Comparison of ENCODE assay signal across 8 cellular contexts in genomic region chr10:79929409-79929904, GRCh38. TPM values are rescaled to one million over a fixed set of nuclear protein-coding genes. Genes with fewer than 3 reads are reported as not detected.
DNase-seq lines count a peak whose midpoint lies in the region; ATAC-seq lines count a peak whose summit lies in the region.

No MANE protein-coding gene starts in this region.

- H3K4me1 ChIP-seq in NT2/D1 (ENCODE audit: insufficient read depth, insufficient read length) = peaks cover 2% of the 10 kb centered on the region

- H3K27me3 Mint-ChIP-seq in naive thymus-derived CD8-positive, alpha-beta T cell = peaks cover 17 to 44% (median 33%) of the 10 kb centered on the region in 5 donors
- peaks cover 28% of the 10 kb centered on the region for H3K27me3 Mint-ChIP-seq in stimulated activated memory B cell treated with anti-CD40 and anti-IgM and Interleukin-4, amounts not matched to agents 10 μg/mL and 1 μg/mL and 100 μg/mL, for 72 hours

- H3K9ac ChIP-seq in NT2/D1 (ENCODE audit: insufficient read length, low read depth) = no peak overlapping the region

- ATAC-seq in GM18909 (IDR thresholded peaks at IDR 0.05; ENCODE audit: poor library complexity, unreplicated experiment) = peak; percentile 90
- peak; percentile 85 for ATAC-seq in HG03342 (IDR thresholded peaks at IDR 0.05; ENCODE audit: unreplicated experiment)
- ATAC-seq in naive thymus-derived CD8-positive, alpha-beta T cell = peak; percentile 51 to 80
- peak; percentile 71 for ATAC-seq in stimulated activated memory B cell treated with anti-CD40 and anti-IgM and Interleukin-4, amounts not matched to agents 10 μg/mL and 1 μg/mL and 100 μg/mL, for 72 hours

- H3K4me3 Mint-ChIP-seq in naive thymus-derived CD8-positive, alpha-beta T cell = no peak overlapping the region
- H3K4me3 Mint-ChIP-seq in stimulated activated memory B cell treated with anti-CD40 and anti-IgM and Interleukin-4, amounts not matched to agents 10 μg/mL and 1 μg/mL and 100 μg/mL, for 72 hours = no peak overlapping the region

- H3K36me3 Mint-ChIP-seq in naive thymus-derived CD8-positive, alpha-beta T cell = no peaks in the 10 kb centered on the region
- no peaks in the 10 kb centered on the region for H3K36me3 Mint-ChIP-seq in stimulated activated memory B cell treated with anti-CD40 and anti-IgM and Interleukin-4, amounts not matched to agents 10 μg/mL and 1 μg/mL and 100 μg/mL, for 72 hours

- peaks cover 0 to 8% (median 6%) of the 10 kb centered on the region in 4 donors for H3K4me1 Mint-ChIP-seq in naive thymus-derived CD8-positive, alpha-beta T cell
- H3K4me1 Mint-ChIP-seq in stimulated activated memory B cell treated with anti-CD40 and anti-IgM and Interleukin-4, amounts not matched to agents 10 μg/mL and 1 μg/mL and 100 μg/mL, for 72 hours = peaks cover 7% of the 10 kb centered on the region

- DNase-seq in C1 segment of cervical spinal cord (lab: John Stamatoyannopoulos, UW) (peak in 11 of 14 donors; percentile 21 to 81 (median 45)), NT2/D1 (ENCODE audit: low read depth, low spot score) (peak; percentile 46), fibroblast of gingiva (ENCODE audit: low read depth) (peak; percentile 58)
- DNase-seq in activated T-cell treated with anti-CD3 and anti-CD28 coated beads, Interleukin-2, amount 50 U/mL, for 1 hour = peak; percentile 72
- peak; percentile 31 to 75 (median 58) for DNase-seq in naive thymus-derived CD8-positive, alpha-beta T cell

- H3K9me3 ChIP-seq in NT2/D1 (ENCODE audit: insufficient read depth, low read length) = peaks cover 18% of the 10 kb centered on the region; the same call in 1 of the 2 replicates

- POLR2A ChIA-PET in naive thymus-derived CD8-positive, alpha-beta T cell (lab: Charles Lee) = no interaction called here

- H3K4me3 ChIP-seq in NT2/D1 (ENCODE audit: insufficient read length, low read depth) = no peak overlapping the region

- no peaks in the 10 kb centered on the region for H3K27me3 ChIP-seq in NT2/D1 (ENCODE audit: insufficient read depth, insufficient read length)

- peak overlapping the region in 1 of 10 donors; percentile 57 for H3K27ac Mint-ChIP-seq in naive thymus-derived CD8-positive, alpha-beta T cell
- no peak overlapping the region for H3K27ac Mint-ChIP-seq in stimulated activated memory B cell treated with anti-CD40 and anti-IgM and Interleukin-4, amounts not matched to agents 10 μg/mL and 1 μg/mL and 100 μg/mL, for 72 hours

- peaks cover 0 to 10% (median 0%) of the 10 kb centered on the region in 9 donors for H3K9me3 Mint-ChIP-seq in naive thymus-derived CD8-positive, alpha-beta T cell
- H3K9me3 Mint-ChIP-seq in stimulated activated memory B cell treated with anti-CD40 and anti-IgM and Interleukin-4, amounts not matched to agents 10 μg/mL and 1 μg/mL and 100 μg/mL, for 72 hours = peaks cover 4% of the 10 kb centered on the region

- no peaks in the 10 kb centered on the region for H3K36me3 ChIP-seq in NT2/D1 (ENCODE audit: insufficient read depth, insufficient read length, low read length)

RNA-seq across cellular contexts. Expression of gene SFTPD, which starts 19.4 kb away (rescaled TPM):
- not detected for total RNA-seq in naive thymus-derived CD8-positive, alpha-beta T cell
- polyA plus RNA-seq in naive thymus-derived CD8-positive, alpha-beta T cell = not detected
